9 cellular contexts compared by ENCODE assay signal in the genomic region with DNA sequence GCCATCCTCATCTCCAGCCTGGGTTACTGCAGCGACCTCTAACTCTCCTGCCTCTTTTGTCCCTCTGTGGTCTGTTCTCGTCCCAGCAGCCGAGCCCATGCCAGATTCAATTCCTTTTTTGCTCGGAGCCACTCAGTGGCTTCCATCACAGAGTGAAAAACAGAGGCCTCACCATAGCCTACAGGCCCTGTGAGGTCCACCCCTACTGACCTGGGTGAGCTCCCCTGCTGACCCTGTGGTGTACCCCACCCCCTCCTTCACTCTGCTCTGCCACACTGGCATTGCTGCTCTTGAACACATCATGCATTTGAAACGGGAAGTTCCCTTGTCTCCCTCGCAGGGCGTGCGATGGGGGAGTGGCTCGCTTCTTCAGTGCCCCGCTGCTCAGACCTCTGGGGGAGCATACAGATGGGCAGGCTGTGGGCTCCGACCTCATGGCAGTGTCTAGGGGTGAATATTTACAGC.
DNase-seq lines count a peak whose midpoint lies in the region; TF ChIP-seq lines count a peak whose summit lies in the region.
"Had no signal": no experiment of that assay in that cellular context is flagged by ENCODE, and none has a peak within 500 bp of the region (broad histone marks: within the 10 kb centered on the region; RNA-seq: fewer than 3 reads in every experiment).

No MANE protein-coding gene starts in this region.

- peaks cover 15% of the 10 kb centered on the region for H3K36me3 Mint-ChIP-seq in activated naive CD4-positive, alpha-beta T cell treated with anti-CD3 and anti-CD28 coated beads, Interleukin-2, amount 50 U/mL, for 24 hours

- peak overlapping the region; percentile 96 for H3K4me3 Mint-ChIP-seq in activated naive CD4-positive, alpha-beta T cell treated with anti-CD3 and anti-CD28 coated beads, Interleukin-2, amount 50 U/mL, for 24 hours

- peak; percentile 2 for DNase-seq in GF-D8 (lab: John Stamatoyannopoulos, UW)
- DNase-seq in pons (ENCODE audit: low spot score): peak; percentile 43
- DNase-seq in NCI-H1092 treated with DMSO at 0.1 percent for 48 hours (lab: John Stamatoyannopoulos, UW): no peak
- DNase-seq in NCI-H146 (lab: John Stamatoyannopoulos, UW): no peak
- no peak for DNase-seq in amniotic stem cell (lab: John Stamatoyannopoulos, UW)
- DNase-seq in putamen (ENCODE audit: low spot score): no peak
- DNase-seq: NCI-H524 had no signal

- H3K9me3 Mint-ChIP-seq in activated naive CD4-positive, alpha-beta T cell treated with anti-CD3 and anti-CD28 coated beads, Interleukin-2, amount 50 U/mL, for 24 hours: no peaks in the 10 kb centered on the region

- H3K27me3 Mint-ChIP-seq in activated naive CD4-positive, alpha-beta T cell treated with anti-CD3 and anti-CD28 coated beads, Interleukin-2, amount 50 U/mL, for 24 hours: no peaks in the 10 kb centered on the region

- H3K27ac Mint-ChIP-seq in activated naive CD4-positive, alpha-beta T cell treated with anti-CD3 and anti-CD28 coated beads, Interleukin-2, amount 50 U/mL, for 24 hours: peak overlapping the region; percentile 100

- TF ChIP-seq POLR2A in Raji (IDR thresholded peaks at IDR 0.05; ENCODE audit: insufficient read depth, low read depth, low read length): peak; percentile 89

- peaks cover 68% of the 10 kb centered on the region for H3K4me1 Mint-ChIP-seq in activated naive CD4-positive, alpha-beta T cell treated with anti-CD3 and anti-CD28 coated beads, Interleukin-2, amount 50 U/mL, for 24 hours

Comparison
In these comparisons a context has a peak if more than half of its experiments do, and no peak if none do; other contexts are left out.
1. DNase-seq: peak in GF-D8 (single experiment) and pons (single experiment); none in NCI-H1092 treated with DMSO at 0.1 percent for 48 hours (single experiment), NCI-H146 (single experiment), amniotic stem cell (single experiment) and putamen (single experiment).